18 cellular contexts compared by ENCODE assay signal in genomic region chr17:50046179-50046578, GRCh38. TPM values are rescaled to one million over a fixed set of nuclear protein-coding genes. Genes with fewer than 3 reads are reported as not detected.
DNase-seq lines count a peak whose midpoint lies in the region; ATAC-seq and TF ChIP-seq lines count a peak whose summit lies in the region.
"Had no signal": no experiment of that assay in that cellular context is flagged by ENCODE, and none has a peak within 500 bp of the region (broad histone marks: within the 10 kb centered on the region; RNA-seq: fewer than 3 reads in every experiment).

No MANE protein-coding gene starts in this region.

- H3K36me3 Mint-ChIP-seq in activated CD4-positive, alpha-beta T cell treated with anti-CD3 and anti-CD28 coated beads, Interleukin-2, amount 10 ng/mL, durations not matched to agents 24 days and 14 days (ENCODE audit: low read depth) = no peaks in the 10 kb centered on the region
- no peaks in the 10 kb centered on the region for H3K36me3 Mint-ChIP-seq in HFFc6 (ENCODE audit: low read depth)
- H3K36me3 Mint-ChIP-seq in activated CD8-positive, alpha-beta T cell treated with anti-CD3 and anti-CD28 coated beads, Interleukin-2, amount 10 ng/mL, durations not matched to agents 7 days and 5 days (ENCODE audit: low read depth) = no peaks in the 10 kb centered on the region
- H3K36me3 Mint-ChIP-seq: T-cell had no signal

- H3K36me3 ChIP-seq in RWPE2 (ENCODE audit: low read depth) (no peaks in the 10 kb centered on the region), mesenchymal stem cell (ENCODE audit: control insufficient read depth in 1 of 2, insufficient read depth in 2 of 2, low read depth in 1 of 2, low read length in 2 of 2) (no peaks in the 10 kb centered on the region)

- H2BK5ac ChIP-seq in mesenchymal stem cell (ENCODE audit: low read depth, low read length, poor library complexity, severe bottlenecking) = no peak overlapping the region

- H2AFZ ChIP-seq in mesenchymal stem cell (ENCODE audit: low read depth, low read length) = no peak overlapping the region

- 92% methylated on average over 2 of the region's 2 CpGs for WGBS in mesenchymal stem cell

- POLR2A ChIA-PET in activated CD8-positive, alpha-beta T cell treated with anti-CD3 and anti-CD28 coated beads, Interleukin-2, amount 10 ng/mL, durations not matched to agents 7 days and 5 days (lab: Charles Lee) = no interaction called here

- no peak overlapping the region for H3K14ac ChIP-seq in mesenchymal stem cell (ENCODE audit: low read length in 2 of 2)

- CTCF ChIA-PET in activated CD8-positive, alpha-beta T cell treated with anti-CD3 and anti-CD28 coated beads, Interleukin-2, amount 10 ng/mL, durations not matched to agents 7 days and 5 days (lab: Charles Lee) = interaction anchor here (1.4 to 2.0 kb wide), 2 partner anchors 41 to 48 kb away, joined by 3 to 6 read pairs; no protein-coding TSS in a partner anchor

- H2BK120ac ChIP-seq in mesenchymal stem cell (ENCODE audit: low read depth, low read length) = no peak overlapping the region

- no peak overlapping the region for H3K18ac ChIP-seq in mesenchymal stem cell (ENCODE audit: low read depth in 1 of 2, low read length in 2 of 2)

- peak overlapping the region; percentile 25 for H3K27ac Mint-ChIP-seq in activated CD4-positive, alpha-beta T cell treated with anti-CD3 and anti-CD28 coated beads, Interleukin-2, amount 10 ng/mL, durations not matched to agents 24 days and 14 days
- peak overlapping the region; percentile 93; the same call in 1 of the 2 replicates for H3K27ac Mint-ChIP-seq in HFFc6
- no peak overlapping the region for H3K27ac Mint-ChIP-seq in activated CD8-positive, alpha-beta T cell treated with anti-CD3 and anti-CD28 coated beads, Interleukin-2, amount 10 ng/mL, durations not matched to agents 7 days and 5 days

- H3K27ac ChIP-seq in RWPE2 (ENCODE audit: poor library complexity, severe bottlenecking) (peak overlapping the region; percentile 100), mesenchymal stem cell (ENCODE audit: low read length, poor library complexity, severe bottlenecking) (no peak overlapping the region)
- H3K27ac ChIP-seq: C4-2B had no signal

- H4K91ac ChIP-seq in mesenchymal stem cell (ENCODE audit: low read length) = no peak overlapping the region

- H3K4me2 ChIP-seq in mesenchymal stem cell (ENCODE audit: low read length, poor library complexity, severe bottlenecking) = no peak overlapping the region

- peaks cover 60% of the 10 kb centered on the region for H3K4me1 ChIP-seq in RWPE2 (ENCODE audit: insufficient read depth, poor library complexity, severe bottlenecking)
- H3K4me1 ChIP-seq in mesenchymal stem cell (ENCODE audit: control insufficient read depth, insufficient read depth, low read depth, low read length) = peaks cover 50% of the 10 kb centered on the region

- H2BK15ac ChIP-seq in mesenchymal stem cell (ENCODE audit: low read depth, poor library complexity, severe bottlenecking) = no peak overlapping the region

- H4K8ac ChIP-seq in mesenchymal stem cell (ENCODE audit: low read length) = no peak overlapping the region

- no peak overlapping the region for H3K4me3 Mint-ChIP-seq in activated CD4-positive, alpha-beta T cell treated with anti-CD3 and anti-CD28 coated beads, Interleukin-2, amount 10 ng/mL, durations not matched to agents 24 days and 14 days
- no peak overlapping the region for H3K4me3 Mint-ChIP-seq in HFFc6
- H3K4me3 Mint-ChIP-seq in activated CD8-positive, alpha-beta T cell treated with anti-CD3 and anti-CD28 coated beads, Interleukin-2, amount 10 ng/mL, durations not matched to agents 7 days and 5 days = no peak overlapping the region
- H3K4me3 Mint-ChIP-seq: T-cell had no signal

- no peaks in the 10 kb centered on the region for H3K79me1 ChIP-seq in mesenchymal stem cell (replicated peaks; ENCODE audit: low read length, poor library complexity, severe bottlenecking)

- H2BK12ac ChIP-seq in mesenchymal stem cell (ENCODE audit: low read length in 2 of 2) = no peak overlapping the region

- no peak for ATAC-seq in RWPE2 (ENCODE audit: low read depth)
- no peak for ATAC-seq in GM19467 (IDR thresholded peaks at IDR 0.05; ENCODE audit: unreplicated experiment)
- ATAC-seq in activated CD8-positive, alpha-beta T cell treated with anti-CD3 and anti-CD28 coated beads, Interleukin-2, amount 10 ng/mL, durations not matched to agents 7 days and 5 days = no peak
- ATAC-seq: T-cell had no signal

- H3K4ac ChIP-seq in mesenchymal stem cell (ENCODE audit: low read depth in 1 of 2, low read length in 2 of 2) = peak overlapping the region; percentile 5 to 19

- no peak overlapping the region for H3K9ac ChIP-seq in mesenchymal stem cell (ENCODE audit: low read length)

- in situ Hi-C loops in GM13976 (cut with MboI; ENCODE audit: low sequenced_read_pairs, unreplicated experiment) = no loop called here

- H3K4me1 Mint-ChIP-seq in activated CD4-positive, alpha-beta T cell treated with anti-CD3 and anti-CD28 coated beads, Interleukin-2, amount 10 ng/mL, durations not matched to agents 24 days and 14 days = peaks cover 24% of the 10 kb centered on the region
- H3K4me1 Mint-ChIP-seq in HFFc6 (ENCODE audit: low read depth) = peaks cover 58% of the 10 kb centered on the region
- H3K4me1 Mint-ChIP-seq in activated CD8-positive, alpha-beta T cell treated with anti-CD3 and anti-CD28 coated beads, Interleukin-2, amount 10 ng/mL, durations not matched to agents 7 days and 5 days (ENCODE audit: low read depth) = peaks cover 18% of the 10 kb centered on the region

- H3K9me3 Mint-ChIP-seq in activated CD4-positive, alpha-beta T cell treated with anti-CD3 and anti-CD28 coated beads, Interleukin-2, amount 10 ng/mL, durations not matched to agents 24 days and 14 days = no peaks in the 10 kb centered on the region
- no peaks in the 10 kb centered on the region for H3K9me3 Mint-ChIP-seq in HFFc6
- H3K9me3 Mint-ChIP-seq in activated CD8-positive, alpha-beta T cell treated with anti-CD3 and anti-CD28 coated beads, Interleukin-2, amount 10 ng/mL, durations not matched to agents 7 days and 5 days (ENCODE audit: insufficient read depth) = no peaks in the 10 kb centered on the region
- H3K9me3 Mint-ChIP-seq: T-cell had no signal

- no peaks in the 10 kb centered on the region for H3K27me3 ChIP-seq in RWPE2 (ENCODE audit: insufficient read depth, poor library complexity, severe bottlenecking)
- no peaks in the 10 kb centered on the region for H3K27me3 ChIP-seq in mesenchymal stem cell (ENCODE audit: control insufficient read depth in 1 of 2, insufficient read depth in 1 of 2, low read length in 2 of 2)

- H2AK5ac ChIP-seq in mesenchymal stem cell (ENCODE audit: low read length, severe bottlenecking) = peak overlapping the region; percentile 97

- DNase-seq in activated CD4-positive, alpha-beta T cell treated with anti-CD3 and anti-CD28 coated beads, Interleukin-2, amount 10 ng/mL, durations not matched to agents 24 days and 14 days = no peak
- DNase-seq in activated CD4-positive, alpha-beta T cell treated with anti-CD3 and anti-CD28 coated beads for 1 hour = no peak
- no peak for DNase-seq in HFFc6
- peak; percentile 47 for DNase-seq in RWPE2 (ENCODE audit: low spot score)
- DNase-seq in mesenchymal stem cell = no peak
- no peak for DNase-seq in activated CD8-positive, alpha-beta T cell treated with anti-CD3 and anti-CD28 coated beads, Interleukin-2, amount 10 ng/mL, durations not matched to agents 7 days and 5 days
- DNase-seq in GM13976 (ENCODE audit: low spot score) = no peak
- DNase-seq: DMS153, EL, NCI-H1417 treated with DMSO at 0.1 percent for 48 hours, NCI-H1930, NCI-H2227 treated with DMSO at 0.1 percent for 48 hours, NCI-H524, OCI-M1, T-cell had no signal

- intact Hi-C loops in activated CD4-positive, alpha-beta T cell treated with anti-CD3 and anti-CD28 coated beads, Interleukin-2, amount 10 ng/mL, durations not matched to agents 24 days and 14 days (cut with micrococcal nuclease) = no loop called here

- H3K9me3 ChIP-seq in RWPE2 (ENCODE audit: severe bottlenecking) (no peaks in the 10 kb centered on the region), mesenchymal stem cell (ENCODE audit: control insufficient read depth, low read length) (no peaks in the 10 kb centered on the region)

- H3K23ac ChIP-seq in mesenchymal stem cell (ENCODE audit: low read length in 2 of 2) = no peak overlapping the region

- H3K27me3 Mint-ChIP-seq in activated CD4-positive, alpha-beta T cell treated with anti-CD3 and anti-CD28 coated beads, Interleukin-2, amount 10 ng/mL, durations not matched to agents 24 days and 14 days = peaks cover 3% of the 10 kb centered on the region
- no peaks in the 10 kb centered on the region; the same call in 1 of the 2 replicates for H3K27me3 Mint-ChIP-seq in HFFc6 (ENCODE audit: insufficient read depth)
- peaks cover 12% of the 10 kb centered on the region for H3K27me3 Mint-ChIP-seq in activated CD8-positive, alpha-beta T cell treated with anti-CD3 and anti-CD28 coated beads, Interleukin-2, amount 10 ng/mL, durations not matched to agents 7 days and 5 days (ENCODE audit: low read depth)

- H3K4me3 ChIP-seq in RWPE2 (ENCODE audit: severe bottlenecking) (no peak overlapping the region), mesenchymal stem cell (ENCODE audit: insufficient read depth in 1 of 2, low read depth in 1 of 2, low read length in 2 of 2) (no peak overlapping the region)

- TF ChIP-seq CTCF in HFFc6 (IDR thresholded peaks at IDR 0.05) = no peak
- TF ChIP-seq CTCF in RWPE2 (IDR thresholded peaks at IDR 0.05; ENCODE audit: poor library complexity, severe bottlenecking) = no peak
- TF ChIP-seq CTCF in GM13976 (IDR thresholded peaks at IDR 0.05; ENCODE audit: borderline replicate concordance, control extremely low read depth, extremely low read depth, insufficient read depth, missing control alignments) = no peak

RNA-seq across cellular contexts. Expression of gene ITGA3, which starts 9.7 kb away (rescaled TPM):
- 14.5 and 15.0 TPM in 2 replicates for total RNA-seq in activated CD4-positive, alpha-beta T cell treated with anti-CD3 and anti-CD28 coated beads, Interleukin-2, amount 10 ng/mL, durations not matched to agents 24 days and 14 days
- total RNA-seq in HFFc6 (2021; fragmentation: NEBNext Ultra II Directional; extraction: Animal tissue kit (Norgen Biotek cat#: 25700)) = 100 to 1,000 TPM; 272 to 319 (median 288) TPM
- polyA plus RNA-seq in mesenchymal stem cell (2013, experiment 1 of 2) = 136 TPM
- polyA plus RNA-seq in mesenchymal stem cell (2013, experiment 2 of 2) = 138 TPM
- total RNA-seq in activated CD8-positive, alpha-beta T cell treated with anti-CD3 and anti-CD28 coated beads, Interleukin-2, amount 10 ng/mL, durations not matched to agents 7 days and 5 days = 1 to 10 TPM; 7.9 to 8.7 TPM

RNA-seq across cellular contexts. Expression of gene PDK2, which starts 49.0 kb away (rescaled TPM):
- 10.9 and 11.8 TPM in 2 replicates for total RNA-seq in activated CD4-positive, alpha-beta T cell treated with anti-CD3 and anti-CD28 coated beads, Interleukin-2, amount 10 ng/mL, durations not matched to agents 24 days and 14 days
- total RNA-seq in HFFc6 (2021; fragmentation: NEBNext Ultra II Directional; extraction: Animal tissue kit (Norgen Biotek cat#: 25700)) = 10 to 100 TPM; 26.6 to 35.6 (median 29.6) TPM
- 43.1 TPM for polyA plus RNA-seq in mesenchymal stem cell (2013, experiment 1 of 2)
- 39.6 TPM for polyA plus RNA-seq in mesenchymal stem cell (2013, experiment 2 of 2)
- 10 to 100 TPM; 18.1 to 21.2 TPM for total RNA-seq in activated CD8-positive, alpha-beta T cell treated with anti-CD3 and anti-CD28 coated beads, Interleukin-2, amount 10 ng/mL, durations not matched to agents 7 days and 5 days

RNA-seq across cellular contexts. Expression of gene DLX3, which starts 51.2 kb away (rescaled TPM):
- 0.12 TPM in 1 of 2 replicates, not detected in the other for total RNA-seq in activated CD4-positive, alpha-beta T cell treated with anti-CD3 and anti-CD28 coated beads, Interleukin-2, amount 10 ng/mL, durations not matched to agents 24 days and 14 days
- not detected for total RNA-seq in HFFc6 (2021; fragmentation: NEBNext Ultra II Directional; extraction: Animal tissue kit (Norgen Biotek cat#: 25700))
- polyA plus RNA-seq in mesenchymal stem cell (2013, experiment 1 of 2) = 0.01 TPM
- polyA plus RNA-seq in mesenchymal stem cell (2013, experiment 2 of 2) = not detected
- not detected for total RNA-seq in activated CD8-positive, alpha-beta T cell treated with anti-CD3 and anti-CD28 coated beads, Interleukin-2, amount 10 ng/mL, durations not matched to agents 7 days and 5 days
- total RNA-seq: A673, T-cell had no signal

Comparison
In these comparisons a context has a peak if more than half of its experiments do, and no peak if none do; other contexts are left out.
1. RNA of gene ITGA3, which starts 9.7 kb away (total RNA-seq): 272 to 319 TPM in HFFc6; 14.5 to 15.0 TPM in activated CD4-positive, alpha-beta T cell treated with anti-CD3 and anti-CD28 coated beads, Interleukin-2, amount 10 ng/mL, durations not matched to agents 24 days and 14 days and 7.9 to 8.7 TPM in activated CD8-positive, alpha-beta T cell treated with anti-CD3 and anti-CD28 coated beads, Interleukin-2, amount 10 ng/mL, durations not matched to agents 7 days and 5 days; every median in the first group is over 10 times any median in the second.